29 cellular contexts compared by ENCODE assay signal in genomic region chr2:230940476-230940815, GRCh38. TPM values are rescaled to one million over a fixed set of nuclear protein-coding genes. Genes with fewer than 3 reads are reported as not detected.
A peak's percentile ranks its signal among the peaks of the same experiment; 100 is the strongest.
DNase-seq lines count a peak whose midpoint lies in the region; ATAC-seq and TF ChIP-seq lines count a peak whose summit lies in the region.
"Had no signal": no experiment of that assay in that cellular context is flagged by ENCODE, and none has a peak within 500 bp of the region (broad histone marks: within the 10 kb centered on the region; RNA-seq: fewer than 3 reads in every experiment).

No MANE protein-coding gene starts in this region.

- no peak for ATAC-seq in lower lobe of right lung
- ATAC-seq in activated T-helper 17 cell treated with anti-CD3 and anti-CD28 coated beads, Interleukin-2, amount 50 U/mL, for 72 hours (replicated peaks), result no peak

- peaks cover 14% of the 10 kb centered on the region for H3K27me3 Mint-ChIP-seq in T-helper 2 cell treated with Interferon-gamma antibody and Interleukin-4, amounts not matched to agents 5 μg/mL and 100 μg/mL, for 36 hours (ENCODE audit: low read depth)
- peaks cover 14% of the 10 kb centered on the region for H3K27me3 Mint-ChIP-seq in activated T-helper 17 cell treated with anti-CD3 and anti-CD28 coated beads, Interleukin-2, amount 50 U/mL, for 72 hours

- no peak overlapping the region for H3K4me3 ChIP-seq in lower lobe of right lung
- H3K4me3 ChIP-seq: MG63 had no signal

- no peaks in the 10 kb centered on the region for H3K27me3 ChIP-seq in lower lobe of right lung (ENCODE audit: low read depth)
- H3K27me3 ChIP-seq: BE2C, MG63 had no signal

- peaks cover 11% of the 10 kb centered on the region for H3K9me3 ChIP-seq in lower lobe of right lung
- H3K9me3 ChIP-seq: BE2C, MG63 had no signal

- H3K36me3 ChIP-seq in lower lobe of right lung, result no peaks in the 10 kb centered on the region
- H3K36me3 ChIP-seq: BE2C, MG63 had no signal

- H3K4me1 Mint-ChIP-seq in T-helper 2 cell treated with Interferon-gamma antibody and Interleukin-4, amounts not matched to agents 5 μg/mL and 100 μg/mL, for 36 hours (ENCODE audit: low read depth), result peaks cover 12% of the 10 kb centered on the region
- peaks cover 31% of the 10 kb centered on the region for H3K4me1 Mint-ChIP-seq in activated T-helper 17 cell treated with anti-CD3 and anti-CD28 coated beads, Interleukin-2, amount 50 U/mL, for 72 hours

- peaks cover 7% of the 10 kb centered on the region for H3K36me3 Mint-ChIP-seq in T-helper 2 cell treated with Interferon-gamma antibody and Interleukin-4, amounts not matched to agents 5 μg/mL and 100 μg/mL, for 36 hours (ENCODE audit: low read depth)
- peaks cover 13% of the 10 kb centered on the region for H3K36me3 Mint-ChIP-seq in activated T-helper 17 cell treated with anti-CD3 and anti-CD28 coated beads, Interleukin-2, amount 50 U/mL, for 72 hours (ENCODE audit: low read depth)
- H3K36me3 Mint-ChIP-seq: CD14-positive monocyte had no signal

- TF ChIP-seq CTCF in lower lobe of right lung (IDR thresholded peaks at IDR 0.05), result no peak

- intact Hi-C loops in lower lobe of right lung (cut with DNase I), result no loop called here

- H3K27ac ChIP-seq in lower lobe of right lung, result no peak overlapping the region

- no peak overlapping the region for H3K4me3 Mint-ChIP-seq in T-helper 2 cell treated with Interferon-gamma antibody and Interleukin-4, amounts not matched to agents 5 μg/mL and 100 μg/mL, for 36 hours
- no peak overlapping the region for H3K4me3 Mint-ChIP-seq in activated T-helper 17 cell treated with anti-CD3 and anti-CD28 coated beads, Interleukin-2, amount 50 U/mL, for 72 hours
- H3K4me3 Mint-ChIP-seq: CD14-positive monocyte; CD8-positive, alpha-beta memory T cell had no signal

- no peak overlapping the region for H3K27ac Mint-ChIP-seq in T-helper 2 cell treated with Interferon-gamma antibody and Interleukin-4, amounts not matched to agents 5 μg/mL and 100 μg/mL, for 36 hours
- H3K27ac Mint-ChIP-seq in activated T-helper 17 cell treated with anti-CD3 and anti-CD28 coated beads, Interleukin-2, amount 50 U/mL, for 72 hours, result no peak overlapping the region
- H3K27ac Mint-ChIP-seq: CD14-positive monocyte; CD8-positive, alpha-beta memory T cell had no signal

- DNase-seq in activated CD8-positive, alpha-beta memory T cell treated with anti-CD3 and anti-CD28 coated beads for 24 hours, result peak; percentile 55
- no peak for DNase-seq in activated CD8-positive, alpha-beta memory T cell treated with anti-CD3 and anti-CD28 coated beads, Interleukin-2, amount 50 U/mL, for 4 hours
- DNase-seq in activated CD8-positive, alpha-beta memory T cell treated with anti-CD3 and anti-CD28 coated beads, Interleukin-2, amount 50 U/mL, for 48 hours, result peak; percentile 46
- peak; percentile 24 for DNase-seq in lower lobe of right lung
- peak; percentile 34 for DNase-seq in ureter (ENCODE audit: low spot score)
- DNase-seq in T-helper 2 cell treated with Interferon-gamma antibody and Interleukin-4, amounts not matched to agents 5 μg/mL and 100 μg/mL, for 36 hours (ENCODE audit: low spot score), result no peak
- DNase-seq: 8988T; ACHN; BE2C; Calu3; CD8-positive, alpha-beta memory T cell; DMS79 treated with DMSO at 0.1 percent for 48 hours; GF-D8; GOT3; HCEC 1CT; IMR-90; KG1; MG63; NCI-H1105 treated with DMSO at 0.1 percent for 48 hours; NCI-H146; NCI-H2029; NCI-H446; NCI-H524 treated with DMSO at 0.1 percent for 48 hours; NCI-H774; NK-92 treated with Interleukin-12 subunit alpha and Interleukin-12 subunit beta, amount 100 ng/mL, for 24 hours; RPMI8226; SHP77 treated with DMSO at 0.1 percent for 48 hours had no signal

- H3K9me3 Mint-ChIP-seq in T-helper 2 cell treated with Interferon-gamma antibody and Interleukin-4, amounts not matched to agents 5 μg/mL and 100 μg/mL, for 36 hours, result peaks cover 23% of the 10 kb centered on the region
- H3K9me3 Mint-ChIP-seq in activated T-helper 17 cell treated with anti-CD3 and anti-CD28 coated beads, Interleukin-2, amount 50 U/mL, for 72 hours, result peaks cover 9% of the 10 kb centered on the region

- peaks cover 10% of the 10 kb centered on the region for H3K4me1 ChIP-seq in lower lobe of right lung
- H3K4me1 ChIP-seq: BE2C had no signal

RNA-seq across cellular contexts. Expression of gene GPR55, which starts 15.4 kb away (rescaled TPM):
- total RNA-seq in lower lobe of right lung (0.74 TPM), ureter (0.39 TPM)
- total RNA-seq in activated T-helper 17 cell treated with anti-CD3 and anti-CD28 coated beads, Interleukin-2, amount 50 U/mL, for 72 hours, result 10 to 100 TPM; 11.1 to 19.9 TPM
- total RNA-seq: Calu3, IMR-90 had no signal

RNA-seq across cellular contexts. Expression of gene SPATA3, which starts 55.5 kb away (rescaled TPM):
- total RNA-seq in lower lobe of right lung (not detected), ureter (not detected)
- total RNA-seq in activated T-helper 17 cell treated with anti-CD3 and anti-CD28 coated beads, Interleukin-2, amount 50 U/mL, for 72 hours, result 1 to 10 TPM; 2.2 to 2.5 TPM
- total RNA-seq: Calu3, IMR-90 had no signal

Comparison
In these comparisons a context has a peak if more than half of its experiments do, and no peak if none do; other contexts are left out.
1. DNase-seq: peak in activated CD8-positive, alpha-beta memory T cell treated with anti-CD3 and anti-CD28 coated beads for 24 hours (single experiment), activated CD8-positive, alpha-beta memory T cell treated with anti-CD3 and anti-CD28 coated beads, Interleukin-2, amount 50 U/mL, for 48 hours (single experiment), lower lobe of right lung (single experiment) and ureter (single experiment); none in activated CD8-positive, alpha-beta memory T cell treated with anti-CD3 and anti-CD28 coated beads, Interleukin-2, amount 50 U/mL, for 4 hours (single experiment) and T-helper 2 cell treated with Interferon-gamma antibody and Interleukin-4, amounts not matched to agents 5 μg/mL and 100 μg/mL, for 36 hours (single experiment).